In the genomic region with DNA sequence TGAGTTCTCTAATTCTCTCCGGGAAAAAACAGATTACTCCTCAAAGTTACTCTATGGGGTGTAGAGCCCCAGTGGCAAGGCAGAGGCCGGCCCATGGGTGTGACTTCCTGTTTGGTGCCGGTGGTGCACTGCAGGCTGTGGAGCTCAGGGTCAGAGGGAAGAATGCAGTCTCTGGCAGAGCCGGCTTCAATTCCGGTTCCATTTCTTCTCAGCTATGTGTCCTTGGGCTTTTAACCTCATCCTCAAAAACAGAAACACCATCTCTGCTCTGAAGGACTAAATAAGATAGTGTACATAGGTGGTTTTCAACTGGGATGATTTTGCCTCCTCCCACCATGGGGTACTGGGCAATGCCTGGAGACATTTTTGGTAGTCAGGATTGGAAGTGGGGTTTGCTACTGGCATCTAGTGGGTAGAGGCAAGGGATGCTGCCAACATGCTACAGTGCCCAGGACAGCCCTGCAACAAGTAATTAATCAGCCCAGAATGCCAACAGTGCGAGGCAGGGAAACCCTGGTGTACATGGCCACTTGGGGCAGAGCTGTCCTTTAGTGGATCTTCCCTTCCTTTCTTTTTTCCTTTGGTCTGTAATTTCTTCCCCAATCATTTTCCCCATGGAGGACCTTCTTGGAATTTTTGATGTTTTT, we compare ENCODE assay signal across 8 cellular contexts.
DNase-seq lines count a peak whose midpoint lies in the region; ATAC-seq, FAIRE-seq and TF ChIP-seq lines count a peak whose summit lies in the region.

No MANE protein-coding gene starts in this region.

- H3K36me3 ChIP-seq in right lobe of liver: no peaks in the 10 kb centered on the region

- H3K36me3 Mint-ChIP-seq in WTC11: peaks cover 13% of the 10 kb centered on the region

- intact Hi-C loops in right lobe of liver (cut with DNase I): no loop called here

- peaks cover 0 to 19% (median 9%) of the 10 kb centered on the region in 4 donors for H3K4me1 ChIP-seq in right lobe of liver

- TF ChIP-seq CTCF in WTC11 (IDR thresholded peaks at IDR 0.05): no peak
- no peak for TF ChIP-seq CTCF in right lobe of liver (IDR thresholded peaks at IDR 0.05)
- TF ChIP-seq CTCF in omental fat pad (IDR thresholded peaks at IDR 0.05): no peak

- ATAC-seq in HG02571 (IDR thresholded peaks at IDR 0.05; ENCODE audit: unreplicated experiment) (peak; percentile 63), WTC11 (peak; percentile 81), right lobe of liver (peak; percentile 53 to 89 (median 76)), omental fat pad (ENCODE audit: low FRiP score) (no peak)

- CTCF ChIA-PET in WTC11 (lab: Charles Lee): interaction anchor here (1.0 to 1.2 kb wide), 2 partner anchors 123 to 713 kb away, joined by 3 to 4 read pairs; no protein-coding TSS in a partner anchor

- no peak overlapping the region for H3K4me3 ChIP-seq in right lobe of liver

- no peaks in the 10 kb centered on the region for H3K27me3 ChIP-seq in right lobe of liver

- no peak for TF ChIP-seq POLR2A in right lobe of liver (IDR thresholded peaks at IDR 0.05)
- TF ChIP-seq POLR2A in GM12892 (IDR thresholded peaks at IDR 0.05; ENCODE audit: low read depth, low read length): no peak

- H3K27ac ChIP-seq in right lobe of liver: no peak overlapping the region

- H3K4me1 Mint-ChIP-seq in WTC11: peaks cover 8% of the 10 kb centered on the region; the same call in 1 of the 2 replicates

- POLR2A ChIA-PET in WTC11 (lab: Charles Lee): interaction anchor here (0.5 to 1.3 kb wide), 2 partner anchors 17 to 27 kb away, joined by 3 read pairs; no protein-coding TSS in a partner anchor

- 49% methylated on average over 3 of the region's 6 CpGs for WGBS in right lobe of liver (ENCODE audit: insufficient coverage, low coverage, low lambda C conversion rate, missing lambda C conversion rate)

- no peak overlapping the region for H3K4me3 Mint-ChIP-seq in WTC11

- no peaks in the 10 kb centered on the region for H3K27me3 Mint-ChIP-seq in WTC11 (ENCODE audit: low read depth)

- H3K27ac Mint-ChIP-seq in WTC11: no peak overlapping the region

- no peak for FAIRE-seq in GM12892 (lab: Jason Lieb, UNC)

- no peaks in the 10 kb centered on the region for H3K9me3 ChIP-seq in right lobe of liver

- peaks cover 19% of the 10 kb centered on the region for H3K9me3 Mint-ChIP-seq in WTC11

- peak; percentile 14 for DNase-seq in EL
- no peak for DNase-seq in WTC11 (ENCODE audit: low spot score)
- DNase-seq in right lobe of liver: peak in 2 of 3 donors; percentile 43 to 60
- DNase-seq in effector CD4-positive, alpha-beta T cell: no peak
- no peak for DNase-seq in omental fat pad (ENCODE audit: low spot score)
- DNase-seq in GM12892 (ENCODE audit: insufficient read length): no peak
- no peak for DNase-seq in NCI-H510A treated with DMSO at 0.1 percent for 48 hours (lab: John Stamatoyannopoulos, UW)

TF ChIP-seq in WTC11, 78 proteins besides CTCF, POLR2A, EP300 and RAD21:
- TF ChIP-seq, protein P1, sequence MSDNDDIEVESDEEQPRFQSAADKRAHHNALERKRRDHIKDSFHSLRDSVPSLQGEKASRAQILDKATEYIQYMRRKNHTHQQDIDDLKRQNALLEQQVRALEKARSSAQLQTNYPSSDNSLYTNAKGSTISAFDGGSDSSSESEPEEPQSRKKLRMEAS (CRISPR knock-in tag; IDR thresholded peaks at IDR 0.05): no peak
- TF ChIP-seq, protein P2, sequence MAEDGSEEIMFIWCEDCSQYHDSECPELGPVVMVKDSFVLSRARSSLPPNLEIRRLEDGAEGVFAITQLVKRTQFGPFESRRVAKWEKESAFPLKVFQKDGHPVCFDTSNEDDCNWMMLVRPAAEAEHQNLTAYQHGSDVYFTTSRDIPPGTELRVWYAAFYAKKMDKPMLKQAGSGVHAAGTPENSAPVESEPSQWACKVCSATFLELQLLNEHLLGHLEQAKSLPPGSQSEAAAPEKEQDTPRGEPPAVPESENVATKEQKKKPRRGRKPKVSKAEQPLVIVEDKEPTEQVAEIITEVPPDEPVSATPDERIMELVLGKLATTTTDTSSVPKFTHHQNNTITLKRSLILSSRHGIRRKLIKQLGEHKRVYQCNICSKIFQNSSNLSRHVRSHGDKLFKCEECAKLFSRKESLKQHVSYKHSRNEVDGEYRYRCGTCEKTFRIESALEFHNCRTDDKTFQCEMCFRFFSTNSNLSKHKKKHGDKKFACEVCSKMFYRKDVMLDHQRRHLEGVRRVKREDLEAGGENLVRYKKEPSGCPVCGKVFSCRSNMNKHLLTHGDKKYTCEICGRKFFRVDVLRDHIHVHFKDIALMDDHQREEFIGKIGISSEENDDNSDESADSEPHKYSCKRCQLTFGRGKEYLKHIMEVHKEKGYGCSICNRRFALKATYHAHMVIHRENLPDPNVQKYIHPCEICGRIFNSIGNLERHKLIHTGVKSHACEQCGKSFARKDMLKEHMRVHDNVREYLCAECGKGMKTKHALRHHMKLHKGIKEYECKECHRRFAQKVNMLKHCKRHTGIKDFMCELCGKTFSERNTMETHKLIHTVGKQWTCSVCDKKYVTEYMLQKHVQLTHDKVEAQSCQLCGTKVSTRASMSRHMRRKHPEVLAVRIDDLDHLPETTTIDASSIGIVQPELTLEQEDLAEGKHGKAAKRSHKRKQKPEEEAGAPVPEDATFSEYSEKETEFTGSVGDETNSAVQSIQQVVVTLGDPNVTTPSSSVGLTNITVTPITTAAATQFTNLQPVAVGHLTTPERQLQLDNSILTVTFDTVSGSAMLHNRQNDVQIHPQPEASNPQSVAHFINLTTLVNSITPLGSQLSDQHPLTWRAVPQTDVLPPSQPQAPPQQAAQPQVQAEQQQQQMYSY (CRISPR knock-in tag; IDR thresholded peaks at IDR 0.05): peak; percentile 54; the same call in 1 of the 2 replicates

Comparison
In these comparisons a context has a peak if more than half of its experiments do, and no peak if none do; other contexts are left out.
1. DNase-seq: peak in EL (single experiment) and right lobe of liver (2 of 3); none in WTC11 (single experiment), effector CD4-positive, alpha-beta T cell (single experiment), omental fat pad (single experiment), GM12892 (single experiment) and NCI-H510A treated with DMSO at 0.1 percent for 48 hours (single experiment).